Comparison of ENCODE assay signal across 17 cellular contexts in genomic region chr11:125916683-125917337, GRCh38. TPM values are rescaled to one million over a fixed set of nuclear protein-coding genes. Genes with fewer than 3 reads are reported as not detected.
DNase-seq lines count a peak whose midpoint lies in the region; ATAC-seq and TF ChIP-seq lines count a peak whose summit lies in the region.
"Had no signal": no experiment of that assay in that cellular context is flagged by ENCODE, and none has a peak within 500 bp of the region (broad histone marks: within the 10 kb centered on the region; RNA-seq: fewer than 3 reads in every experiment).

No MANE protein-coding gene starts in this region.

- no peaks in the 10 kb centered on the region for H3K4me1 ChIP-seq in PC-3 (ENCODE audit: insufficient read depth, low read length)
- H3K4me1 ChIP-seq: BLaER1 treated with 17β-estradiol and CSF1 and Interleukin-3, amounts not matched to agents 10 nM and 100 nM had no signal

- no peak overlapping the region for H2AFZ ChIP-seq in PC-3 (ENCODE audit: low read length)

- H3K27ac ChIP-seq in PC-3 (ENCODE audit: low read length), result no peak overlapping the region
- H3K27ac ChIP-seq: BLaER1 treated with 17β-estradiol and CSF1 and Interleukin-3, amounts not matched to agents 10 nM and 100 nM; SK-N-MC had no signal

- DNase-seq in cardiac septum (ENCODE audit: low spot score), result peak; percentile 68
- no peak for DNase-seq in Right ventricle myocardium inferior (ENCODE audit: missing footprints)
- DNase-seq in PC-3, result peak; percentile 11
- DNase-seq in mucosa of gallbladder (ENCODE audit: low spot score), result peak; percentile 47
- DNase-seq in activated T-cell treated with anti-CD3 and anti-CD28 coated beads, Interleukin-2, amount 50 U/mL, for 24 hours, result no peak
- DNase-seq in hepatic stellate cell (ENCODE audit: low spot score), result no peak
- DNase-seq: CD8-positive, alpha-beta T cell; DMS79; KBM-7; NCI-H1417 treated with DMSO at 0.1 percent for 48 hours; NCI-H1930; NCI-H2171 treated with DMSO at 0.1 percent for 48 hours; NCI-H446 treated with DMSO at 0.1 percent for 48 hours had no signal

- no peaks in the 10 kb centered on the region for H3K4me1 Mint-ChIP-seq in activated T-cell treated with anti-CD3 and anti-CD28 coated beads, Interleukin-2, amount 50 U/mL, for 24 hours (ENCODE audit: low read depth)

- no peak overlapping the region for H3K4me3 ChIP-seq in PC-3 (ENCODE audit: low read length)
- H3K4me3 ChIP-seq: BLaER1 treated with 17β-estradiol and CSF1 and Interleukin-3, amounts not matched to agents 10 nM and 100 nM; SK-N-MC had no signal

- H3K79me2 ChIP-seq in PC-3 (ENCODE audit: low read length), result no peaks in the 10 kb centered on the region

- H3K27me3 ChIP-seq in PC-3 (ENCODE audit: low read length), result peaks cover 23% of the 10 kb centered on the region
- H3K27me3 ChIP-seq: BLaER1 treated with 17β-estradiol and CSF1 and Interleukin-3, amounts not matched to agents 10 nM and 100 nM had no signal

- H3K36me3 ChIP-seq in PC-3 (ENCODE audit: low read depth, low read length), result no peaks in the 10 kb centered on the region
- H3K36me3 ChIP-seq: BLaER1 treated with 17β-estradiol and CSF1 and Interleukin-3, amounts not matched to agents 10 nM and 100 nM had no signal

- CTCF ChIA-PET in PC-3 (lab: Charles Lee), result interaction anchor here (1.1 kb wide), 1 partner anchor 197 kb away, joined by 3 read pairs; no protein-coding TSS in a partner anchor

- no peak overlapping the region for H3K4me3 Mint-ChIP-seq in activated T-cell treated with anti-CD3 and anti-CD28 coated beads, Interleukin-2, amount 50 U/mL, for 24 hours
- H3K4me3 Mint-ChIP-seq: CD8-positive, alpha-beta T cell had no signal

- H3K27ac Mint-ChIP-seq in activated T-cell treated with anti-CD3 and anti-CD28 coated beads, Interleukin-2, amount 50 U/mL, for 24 hours, result no peak overlapping the region
- H3K27ac Mint-ChIP-seq: CD8-positive, alpha-beta T cell had no signal

- H3K9ac ChIP-seq in PC-3 (ENCODE audit: low read length), result no peak overlapping the region
- H3K9ac ChIP-seq: BLaER1 treated with 17β-estradiol and CSF1 and Interleukin-3, amounts not matched to agents 10 nM and 100 nM had no signal

- H3K36me3 Mint-ChIP-seq in activated T-cell treated with anti-CD3 and anti-CD28 coated beads, Interleukin-2, amount 50 U/mL, for 24 hours (ENCODE audit: low read depth), result no peaks in the 10 kb centered on the region
- H3K36me3 Mint-ChIP-seq: CD8-positive, alpha-beta T cell had no signal

- no peaks in the 10 kb centered on the region for H4K20me1 ChIP-seq in PC-3 (ENCODE audit: low read length)
- H4K20me1 ChIP-seq: BLaER1 treated with 17β-estradiol and CSF1 and Interleukin-3, amounts not matched to agents 10 nM and 100 nM had no signal

- peaks cover 37% of the 10 kb centered on the region for H3K27me3 Mint-ChIP-seq in activated T-cell treated with anti-CD3 and anti-CD28 coated beads, Interleukin-2, amount 50 U/mL, for 24 hours

- no TSS peak for BruUV-seq in PC-3 (replicated peaks; lab: Mats Ljungman, UMichigan)

- H3K4me2 ChIP-seq in PC-3 (ENCODE audit: low read length), result no peak overlapping the region

- POLR2A ChIA-PET in PC-3 (lab: Charles Lee; ENCODE audit: unreplicated experiment), result no interaction called here

- intact Hi-C loops in cardiac septum (cut with DNase I), result no loop called here
- intact Hi-C loops in Right ventricle myocardium inferior (cut with DNase I), result no loop called here
- intact Hi-C loops in PC-3 (cut with micrococcal nuclease), result no loop called here

- no peaks in the 10 kb centered on the region for H3K9me3 ChIP-seq in PC-3 (ENCODE audit: low read length)
- H3K9me3 ChIP-seq: BLaER1 treated with 17β-estradiol and CSF1 and Interleukin-3, amounts not matched to agents 10 nM and 100 nM had no signal

- no peaks in the 10 kb centered on the region for H3K9me2 ChIP-seq in PC-3 (replicated peaks; ENCODE audit: low read length)

- ATAC-seq in Right ventricle myocardium inferior, result no peak
- no peak for ATAC-seq in PC-3
- ATAC-seq in HG02938 (IDR thresholded peaks at IDR 0.05; ENCODE audit: unreplicated experiment), result no peak
- ATAC-seq: CD8-positive, alpha-beta T cell had no signal

- no peak for TF ChIP-seq CTCF in PC-3 (conservative IDR thresholded peaks at IDR 0.05; ENCODE audit: low read depth, low read length)

- no peaks in the 10 kb centered on the region for H3F3A ChIP-seq in PC-3 (ENCODE audit: low read length, unreplicated experiment)

- H3K9me3 Mint-ChIP-seq in activated T-cell treated with anti-CD3 and anti-CD28 coated beads, Interleukin-2, amount 50 U/mL, for 24 hours, result no peaks in the 10 kb centered on the region
- H3K9me3 Mint-ChIP-seq: CD8-positive, alpha-beta T cell had no signal

RNA-seq across cellular contexts. Expression of gene DDX25, which starts 12.5 kb away (rescaled TPM):
- not detected for total RNA-seq in cardiac septum
- total RNA-seq in Right ventricle myocardium inferior, result not detected
- not detected in 2 replicates for total RNA-seq in PC-3 (2014; rRNA removed)
- 0.29 TPM for total RNA-seq in mucosa of gallbladder

RNA-seq across cellular contexts. Expression of gene PUS3, which starts 13.8 kb away (rescaled TPM):
- total RNA-seq in cardiac septum (7.1 TPM), Right ventricle myocardium inferior (8.1 TPM), PC-3 (2014; rRNA removed) (10.3 and 26.2 TPM in 2 replicates), mucosa of gallbladder (7.4 TPM)

RNA-seq across cellular contexts. Expression of gene VSIG10L2, which starts 29.0 kb away (rescaled TPM):
- not detected for total RNA-seq in cardiac septum
- total RNA-seq in Right ventricle myocardium inferior, result 0.30 TPM
- not detected in 2 replicates for total RNA-seq in PC-3 (2014; rRNA removed)
- not detected for total RNA-seq in mucosa of gallbladder
- total RNA-seq: CD8-positive, alpha-beta T cell; H1 had no signal

RNA-seq across cellular contexts. Expression of gene HYLS1, which starts 29.3 kb away (rescaled TPM):
- total RNA-seq in cardiac septum, result 2.3 TPM
- 5.0 TPM for total RNA-seq in Right ventricle myocardium inferior
- 16.4 and 23.5 TPM in 2 replicates for total RNA-seq in PC-3 (2014; rRNA removed)
- 4.8 TPM for total RNA-seq in mucosa of gallbladder

Comparison
In these comparisons a context has a peak if more than half of its experiments do, and no peak if none do; other contexts are left out.
1. DNase-seq: peak in cardiac septum (single experiment), PC-3 (single experiment) and mucosa of gallbladder (single experiment); none in Right ventricle myocardium inferior (single experiment), activated T-cell treated with anti-CD3 and anti-CD28 coated beads, Interleukin-2, amount 50 U/mL, for 24 hours (single experiment) and hepatic stellate cell (single experiment).